Comparison of ENCODE assay signal across 8 cellular contexts in genomic region chr3:15055019-15055557, GRCh38. TPM values are rescaled to one million over a fixed set of nuclear protein-coding genes. Genes with fewer than 3 reads are reported as not detected.
DNase-seq lines count a peak whose midpoint lies in the region; ATAC-seq lines count a peak whose summit lies in the region.

No MANE protein-coding gene starts in this region.

- H3K4me3 Mint-ChIP-seq in activated naive CD8-positive, alpha-beta T cell treated with anti-CD3 and anti-CD28 coated beads, Interleukin-2, amount 10 ng/mL, durations not matched to agents 7 days and 5 days = peak overlapping the region; percentile 48

- peaks cover 1% of the 10 kb centered on the region for H3K9me3 Mint-ChIP-seq in activated naive CD8-positive, alpha-beta T cell treated with anti-CD3 and anti-CD28 coated beads, Interleukin-2, amount 10 ng/mL, durations not matched to agents 7 days and 5 days

- H3K4me3 ChIP-seq in aorta (ENCODE audit: low read length in 2 of 2) = no peak overlapping the region

- POLR2A ChIA-PET in activated naive CD8-positive, alpha-beta T cell treated with anti-CD3 and anti-CD28 coated beads, Interleukin-2, amount 10 ng/mL, durations not matched to agents 7 days and 5 days (lab: Charles Lee) = interaction anchor here (1.9 to 2.1 kb wide), 2 partner anchors 10 to 44 kb away, joined by 6 to 9 read pairs; partner anchors contain the start of genes MRPS25 and RBSN

- peak overlapping the region; percentile 74 for H3K27ac Mint-ChIP-seq in activated naive CD8-positive, alpha-beta T cell treated with anti-CD3 and anti-CD28 coated beads, Interleukin-2, amount 10 ng/mL, durations not matched to agents 7 days and 5 days

- intact Hi-C loops in aorta (cut with DNase I) = no loop called here

- H3K27ac ChIP-seq in aorta (ENCODE audit: low read depth in 1 of 2, low read length in 2 of 2) = no peak overlapping the region

- peaks cover 34% of the 10 kb centered on the region for H3K36me3 Mint-ChIP-seq in activated naive CD8-positive, alpha-beta T cell treated with anti-CD3 and anti-CD28 coated beads, Interleukin-2, amount 10 ng/mL, durations not matched to agents 7 days and 5 days

- H3K9me3 ChIP-seq in aorta (ENCODE audit: control insufficient read depth, low read length) = no peaks in the 10 kb centered on the region

- peaks cover 20% of the 10 kb centered on the region for H3K4me1 Mint-ChIP-seq in activated naive CD8-positive, alpha-beta T cell treated with anti-CD3 and anti-CD28 coated beads, Interleukin-2, amount 10 ng/mL, durations not matched to agents 7 days and 5 days

- H3K4me1 ChIP-seq in aorta (ENCODE audit: control insufficient read depth in 1 of 2, insufficient read depth in 2 of 2, low read length in 2 of 2) = no peaks in the 10 kb centered on the region

- peak; percentile 15 for DNase-seq in M059J (ENCODE audit: low read depth)
- peak; percentile 44 for DNase-seq in activated naive CD8-positive, alpha-beta T cell treated with anti-CD3 and anti-CD28 coated beads, Interleukin-2, amount 10 ng/mL, durations not matched to agents 7 days and 5 days
- peak; percentile 38 to 50 for DNase-seq in stimulated activated CD8-positive, alpha-beta memory T cell treated with anti-CD3 and anti-CD28 coated beads, Interleukin-15, amount 100 ng/mL, for 4 hours (ENCODE audit: low read depth in 2 of 2)
- DNase-seq in aorta = no peak
- DNase-seq in nucleus accumbens (lab: John Stamatoyannopoulos, UW) = no peak
- no peak for DNase-seq in NCI-H524 (lab: John Stamatoyannopoulos, UW)

- WGBS in aorta, 2 donors = 92 to 95% methylated on average over 8 of the region's 8 CpGs

- H3K27me3 ChIP-seq in aorta (ENCODE audit: control insufficient read depth in 1 of 2, insufficient read depth in 2 of 2, low read length in 1 of 2) = no peaks in the 10 kb centered on the region

- no peaks in the 10 kb centered on the region for H3K27me3 Mint-ChIP-seq in activated naive CD8-positive, alpha-beta T cell treated with anti-CD3 and anti-CD28 coated beads, Interleukin-2, amount 10 ng/mL, durations not matched to agents 7 days and 5 days

- peak; percentile 18 for ATAC-seq in GM19468 (IDR thresholded peaks at IDR 0.05; ENCODE audit: extremely low read depth, unreplicated experiment)
- peak; percentile 69 for ATAC-seq in activated naive CD8-positive, alpha-beta T cell treated with anti-CD3 and anti-CD28 coated beads, Interleukin-2, amount 10 ng/mL, durations not matched to agents 7 days and 5 days (ENCODE audit: low read depth)
- no peak for ATAC-seq in aorta (ENCODE audit: low FRiP score)
- ATAC-seq in GM19324 (IDR thresholded peaks at IDR 0.05; ENCODE audit: low FRiP score, unreplicated experiment) = no peak

- peaks cover 3 to 12% of the 10 kb centered on the region in 2 donors for H3K36me3 ChIP-seq in aorta (ENCODE audit: control insufficient read depth in 1 of 2, insufficient read depth in 2 of 2, low read length in 1 of 2)

RNA-seq across cellular contexts. Expression of gene MRPS25, which starts 10.0 kb away (rescaled TPM):
- total RNA-seq in M059J (2014; rRNA removed; shearing (Covaris generic)) = 5.6 and 12.6 TPM in 2 replicates
- 10 to 100 TPM; 59.3 to 61.1 TPM for total RNA-seq in activated naive CD8-positive, alpha-beta T cell treated with anti-CD3 and anti-CD28 coated beads, Interleukin-2, amount 10 ng/mL, durations not matched to agents 7 days and 5 days
- total RNA-seq in aorta = 10 to 100 TPM; 27.5 to 37.6 TPM
- 10 to 100 TPM; 10.8 to 31.8 TPM for polyA plus RNA-seq in aorta

RNA-seq across cellular contexts. Expression of gene RBSN, which starts 43.9 kb away (rescaled TPM):
- 11.3 and 17.4 TPM in 2 replicates for total RNA-seq in M059J (2014; rRNA removed; shearing (Covaris generic))
- total RNA-seq in activated naive CD8-positive, alpha-beta T cell treated with anti-CD3 and anti-CD28 coated beads, Interleukin-2, amount 10 ng/mL, durations not matched to agents 7 days and 5 days = 10 to 100 TPM; 21.3 to 21.8 TPM
- 10 to 100 TPM; 32.4 to 39.2 TPM for total RNA-seq in aorta
- polyA plus RNA-seq in aorta = 10 to 100 TPM; 12.9 to 13.8 TPM

Comparison
In these comparisons a context has a peak if more than half of its experiments do, and no peak if none do; other contexts are left out.
1. ATAC-seq: peak in GM19468 (single experiment) and activated naive CD8-positive, alpha-beta T cell treated with anti-CD3 and anti-CD28 coated beads, Interleukin-2, amount 10 ng/mL, durations not matched to agents 7 days and 5 days (single experiment); none in aorta (single experiment) and GM19324 (single experiment).
2. DNase-seq: peak in M059J (single experiment), activated naive CD8-positive, alpha-beta T cell treated with anti-CD3 and anti-CD28 coated beads, Interleukin-2, amount 10 ng/mL, durations not matched to agents 7 days and 5 days (single experiment) and stimulated activated CD8-positive, alpha-beta memory T cell treated with anti-CD3 and anti-CD28 coated beads, Interleukin-15, amount 100 ng/mL, for 4 hours (2 of 2); none in aorta (0 of 2), nucleus accumbens (0 of 56) and NCI-H524 (0 of 2).